In genomic region chr21:37220433-37220980, GRCh38 we compare ENCODE assay signal across 8 cellular contexts. TPM values are rescaled to one million over a fixed set of nuclear protein-coding genes. Genes with fewer than 3 reads are reported as not detected.
DNase-seq lines count a peak whose midpoint lies in the region; ATAC-seq, FAIRE-seq and TF ChIP-seq lines count a peak whose summit lies in the region.

No MANE protein-coding gene starts in this region.

- TF ChIP-seq CTCF in DND-41 (IDR thresholded peaks at IDR 0.05; ENCODE audit: borderline replicate concordance, extremely low read depth, low read length, poor library complexity, severe bottlenecking), result peak; percentile 50
- TF ChIP-seq CTCF in GM12878 (IDR thresholded peaks at IDR 0.05 in 2 of 3, conservative IDR thresholded peaks at IDR 0.05 in 1 of 3; ENCODE audit: control insufficient read depth in 2 of 3, extremely low read depth in 1 of 3, insufficient read depth in 1 of 3, low read depth in 3 of 3, low read length in 3 of 3), result peak; percentile 13 to 29 (median 25); a peak in 3 of 6 replicates
- TF ChIP-seq CTCF in spleen (IDR thresholded peaks at IDR 0.05 in 8 of 11, conservative IDR thresholded peaks at IDR 0.05 in 3 of 11), result no peak

- WGBS in GM12878 (ENCODE audit: insufficient coverage, insufficient replicate concordance, low lambda C conversion rate, missing lambda C conversion rate), result 3% methylated on average over 35 of the region's 35 CpGs
- WGBS in spleen, 5 donors, result 2 to 4% (median 2%) methylated on average over 23 to 35 of the region's 35 CpGs

- SMC1A ChIA-PET in GM12878 (lab: Charles Lee; ENCODE audit: uncharacterized antibody, unreplicated experiment), result interaction anchor here (1.1 to 2.5 kb wide), 4 partner anchors 10 to 54 kb away, joined by 3 to 15 read pairs (median 4); no protein-coding TSS in a partner anchor

- H3K9me3 ChIP-seq in DND-41 (ENCODE audit: insufficient read depth, low read length, severe bottlenecking) (no peaks in the 10 kb centered on the region), GM12878 (replicated peaks; ENCODE audit: control insufficient read depth, insufficient read depth, low read length) (no peaks in the 10 kb centered on the region; the same call in 2 of the 3 replicates), spleen (no peaks in the 10 kb centered on the region)

- H3K27ac ChIP-seq in DND-41 (ENCODE audit: low read length) (peak overlapping the region; percentile 93), GM12878 (ENCODE audit: control insufficient read depth, insufficient read depth) (peak overlapping the region; percentile 73), spleen (peak overlapping the region; percentile 78 to 94 (median 89))

- RAD21 ChIA-PET in GM12878 (lab: Charles Lee; ENCODE audit: unreplicated experiment), result interaction anchor here (0.7 to 2.1 kb wide), 6 partner anchors 35 to 336 kb away, joined by 3 to 7 read pairs (median 3); no protein-coding TSS in a partner anchor

- H3K9ac ChIP-seq in DND-41 (ENCODE audit: low read depth, low read length), result peak overlapping the region; percentile 74
- H3K9ac ChIP-seq in GM12878 (ENCODE audit: control insufficient read depth, insufficient read depth, low read length), result peak overlapping the region; percentile 43

- CTCF ChIA-PET in GM12878 (lab: Yijun Ruan, JAX), result interaction anchor here (1.0 to 2.5 kb wide), 11 partner anchors 11 to 344 kb away, joined by 3 to 9 read pairs (median 5); no protein-coding TSS in a partner anchor

- peaks cover 6% of the 10 kb centered on the region; the same call in 1 of the 2 replicates for H4K20me1 ChIP-seq in DND-41 (ENCODE audit: insufficient read depth, low read length)
- no peaks in the 10 kb centered on the region for H4K20me1 ChIP-seq in GM12878 (ENCODE audit: control insufficient read depth, insufficient read depth)

- H3K4me1 ChIP-seq in DND-41 (ENCODE audit: insufficient read depth, low read length) (peaks cover 50% of the 10 kb centered on the region), GM12878 (ENCODE audit: control insufficient read depth, insufficient read depth, low read length) (peaks cover 9% of the 10 kb centered on the region), spleen (peaks cover 6 to 46% (median 28%) of the 10 kb centered on the region in 6 donors)

- no peak for TF ChIP-seq EP300 in GM12878 (IDR thresholded peaks at IDR 0.05; ENCODE audit: borderline replicate concordance in 1 of 2, control insufficient read depth in 1 of 2, low read depth in 2 of 2, low read length in 2 of 2)

- intact Hi-C loops in GM12878 (cut with micrococcal nuclease; ENCODE audit: unreplicated experiment) (loop anchor here (2.0 kb wide), 3 partner anchors 36 to 146 kb away; partner anchors contain the start of genes DYRK1A and VPS26C), spleen (cut with DNase I; ENCODE audit: low total_unique reads) (no loop called here)

- no peaks in the 10 kb centered on the region for H3K27me3 ChIP-seq in DND-41 (ENCODE audit: insufficient read depth, low read length, poor library complexity)
- no peaks in the 10 kb centered on the region for H3K27me3 ChIP-seq in GM12878 (replicated peaks in 1 of 2; ENCODE audit: control insufficient read depth in 2 of 2, insufficient read depth in 2 of 2, low read length in 1 of 2)
- H3K27me3 ChIP-seq in spleen (replicated peaks in 1 of 7), result no peaks in the 10 kb centered on the region

- H3K4me2 ChIP-seq in DND-41 (ENCODE audit: insufficient read depth, low read length), result peak overlapping the region; percentile 96
- H3K4me2 ChIP-seq in GM12878 (ENCODE audit: control insufficient read depth, insufficient read depth), result peak overlapping the region; percentile 71

- in situ Hi-C loops in GM12878 (cut with MboI), result no loop called here

- TF ChIP-seq POLR2A in GM12878 (IDR thresholded peaks at IDR 0.05; ENCODE audit: low read depth, low read length) (no peak), spleen (IDR thresholded peaks at IDR 0.05) (no peak)

- FAIRE-seq in GM12878 (lab: Jason Lieb, UNC), result peak; percentile 23

- H3K36me3 ChIP-seq in DND-41 (ENCODE audit: insufficient read depth, low read length), result peaks cover 23% of the 10 kb centered on the region
- H3K36me3 ChIP-seq in GM12878 (ENCODE audit: control insufficient read depth in 2 of 2, insufficient read depth in 2 of 2, low read length in 1 of 2), result peaks cover 0 to 2% of the 10 kb centered on the region in 2 experiments; a peak in 1 of 4 replicates
- H3K36me3 ChIP-seq in spleen, result peaks cover 0 to 27% (median 17%) of the 10 kb centered on the region in 6 donors

- H2AFZ ChIP-seq in DND-41 (ENCODE audit: low read depth, low read length) (peak overlapping the region; percentile 93), GM12878 (ENCODE audit: control insufficient read depth, low read depth, low read length) (peak overlapping the region; percentile 91)

- POLR2A ChIA-PET in GM12878 (lab: Charles Lee), result interaction anchor here (0.9 to 1.2 kb wide), 2 partner anchors 12 to 13 kb away, joined by 3 read pairs; no protein-coding TSS in a partner anchor

- peak; percentile 34; the same call in 1 of the 2 replicates for TF ChIP-seq RAD21 in GM12878 (IDR thresholded peaks at IDR 0.05; ENCODE audit: insufficient read depth, low read depth, low read length)

- ATAC-seq in DND-41 (ENCODE audit: insufficient read depth, low read depth), result peak; percentile 25
- peak; percentile 49 for ATAC-seq in GM19438 (IDR thresholded peaks at IDR 0.05; ENCODE audit: low read depth, unreplicated experiment)
- ATAC-seq in HG03457 (IDR thresholded peaks at IDR 0.05; ENCODE audit: unreplicated experiment), result peak; percentile 32
- ATAC-seq in GM12878, result peak; percentile 69

- H3K79me2 ChIP-seq in DND-41 (ENCODE audit: insufficient read depth, low read length) (peaks cover 34% of the 10 kb centered on the region), GM12878 (ENCODE audit: control insufficient read depth, insufficient read depth, low read length) (no peaks in the 10 kb centered on the region)

- DNase-seq in DND-41 (peak; percentile 54), SHP77 treated with DMSO at 0.1 percent for 48 hours (lab: John Stamatoyannopoulos, UW) (peak; percentile 53), GM12878 (ENCODE audit: low read depth, low spot score) (no peak), iPS-NIHi7 (ENCODE audit: extremely low spot score) (peak; percentile 43), spleen (no peak), superior temporal gyrus (ENCODE audit: extremely low spot score) (no peak)

- peak overlapping the region; percentile 53 to 81 for H3K4me3 ChIP-seq in DND-41 (ENCODE audit: low read depth in 1 of 2, low read length in 2 of 2)
- H3K4me3 ChIP-seq in GM12878, result peak overlapping the region; percentile 91
- peak overlapping the region; percentile 75 to 85 (median 80) for H3K4me3 ChIP-seq in spleen

- BruUV-seq in GM12878 (replicated peaks; lab: Mats Ljungman, UMichigan), result TSS peak; percentile 47

TF ChIP-seq in GM12878, 131 proteins besides CTCF, POLR2A, EP300 and RAD21:
- TF ChIP-seq PML (IDR thresholded peaks at IDR 0.05; ENCODE audit: low read length) (no peak), IRF4 (IDR thresholded peaks at IDR 0.05; ENCODE audit: low read depth, low read length) (0 out of 2 replicates have a peak, but pooled peaks have one; percentile 9), YY1 (IDR thresholded peaks at IDR 0.05; ENCODE audit: low read depth, low read length) (0 out of 2 replicates have a peak, but pooled peaks have one; percentile 55), KLF5 (IDR thresholded peaks at IDR 0.05; ENCODE audit: partially characterized antibody) (peak; percentile 59), SREBF2 (IDR thresholded peaks at IDR 0.05; ENCODE audit: low read length) (no peak), MXI1 (IDR thresholded peaks at IDR 0.05; ENCODE audit: low read depth, low read length) (peak; percentile 43; the same call in 1 of the 2 replicates), RUNX3 (IDR thresholded peaks at IDR 0.05; ENCODE audit: low read length) (peak; percentile 52), ETV6 (conservative IDR thresholded peaks at IDR 0.05 in 1 of 2, IDR thresholded peaks at IDR 0.05 in 1 of 2; ENCODE audit: borderline replicate concordance in 1 of 2, low read depth in 1 of 2) (peak in 1 of 2 experiments; percentile 79; a peak in 1 of 4 replicates), HDAC6 (IDR thresholded peaks at IDR 0.05; ENCODE audit: unreplicated experiment) (peak; percentile 19), RB1 (IDR thresholded peaks at IDR 0.05; ENCODE audit: borderline replicate concordance) (no peak), MLLT1 (IDR thresholded peaks at IDR 0.05) (0 out of 2 replicates have a peak, but pooled peaks have one; percentile 12), SMARCA5 (IDR thresholded peaks at IDR 0.05) (peak; percentile 10; the same call in 1 of the 2 replicates)

RNA-seq across cellular contexts. Expression of gene VPS26C, which starts 46.6 kb away (rescaled TPM):
- total RNA-seq in GM12878 (2013; cell fraction: nucleolus; rRNA removed), result 140 and 151 TPM in 2 replicates
- 58.1 and 64.9 TPM in 2 replicates for total RNA-seq in GM12878 (2014; rRNA removed)
- total RNA-seq in GM12878 (2014; rRNA removed; fragmentation: Illumina TruSeq; extraction: Trizol), result 49.5 and 49.9 TPM in 2 replicates
- 42.9 and 47.9 TPM in 2 replicates for total RNA-seq in GM12878 (2021)
- polyA plus RNA-seq in GM12878 (2011; ENCODE audit: low read depth), result 34.7 TPM
- polyA plus RNA-seq in GM12878 (2011; rRNA removed), result 65.1 and 67.0 TPM in 2 replicates
- polyA plus RNA-seq in GM12878 (2011; cell fraction: cytosol; rRNA removed), result 61.5 and 64.4 TPM in 2 replicates
- polyA plus RNA-seq in GM12878 (2011; cell fraction: nucleus; rRNA removed), result 39.2 and 43.9 TPM in 2 replicates
- polyA plus RNA-seq in GM12878 (2012), result 39.6 and 42.4 TPM in 2 replicates
- 55.1 and 56.9 TPM in 2 replicates for polyA plus RNA-seq in GM12878 (2014; fragmentation: Illumina TruSeq; extraction: Trizol)
- 10 to 100 TPM; 36.8 to 39.6 TPM for polyA plus RNA-seq in GM12878 (2014; fragmentation: Nextera tagmentation; extraction: Ambion mirVana)
- polyA plus RNA-seq in GM12878 (2014; rRNA removed), result 48.0 and 55.5 TPM in 2 replicates
- 10 to 100 TPM; 32.5 to 41.5 TPM for polyA plus RNA-seq in GM12878 (2016; fragmentation: Nextera tagmentation; extraction: Ambion mirVana)
- polyA minus RNA-seq in GM12878 (2011; rRNA and poly(A)+ RNA removed), result 50.7 and 54.3 TPM in 2 replicates
- 25.3 and 28.4 TPM in 2 replicates for polyA minus RNA-seq in GM12878 (2011; cell fraction: cytosol; rRNA and poly(A)+ RNA removed)
- 24.1 and 34.9 TPM in 2 replicates for polyA minus RNA-seq in GM12878 (2011; cell fraction: nucleus; rRNA and poly(A)+ RNA removed)
- total RNA-seq in spleen, result 10 to 100 TPM; 48.7 to 76.9 (median 58.4) TPM
- polyA plus RNA-seq in spleen, result 10 to 100 TPM; 17.0 to 23.5 (median 18.6) TPM

Comparison
In these comparisons a context has a peak if more than half of its experiments do, and no peak if none do; other contexts are left out.
1. DNase-seq: peak in DND-41 (single experiment), SHP77 treated with DMSO at 0.1 percent for 48 hours (single experiment) and iPS-NIHi7 (single experiment); none in GM12878 (single experiment), spleen (single experiment) and superior temporal gyrus (single experiment).
2. CTCF ChIP-seq: peak in DND-41 (single experiment) and GM12878 (3 of 3); none in spleen (0 of 11).
3. Peak in every context shown above with its lines, with median percentiles within 50 percentile points of each other: ATAC-seq, H3K27ac ChIP-seq and H3K4me3 ChIP-seq.